ENCODE assay signal across 16 cellular contexts in the genomic region with DNA sequence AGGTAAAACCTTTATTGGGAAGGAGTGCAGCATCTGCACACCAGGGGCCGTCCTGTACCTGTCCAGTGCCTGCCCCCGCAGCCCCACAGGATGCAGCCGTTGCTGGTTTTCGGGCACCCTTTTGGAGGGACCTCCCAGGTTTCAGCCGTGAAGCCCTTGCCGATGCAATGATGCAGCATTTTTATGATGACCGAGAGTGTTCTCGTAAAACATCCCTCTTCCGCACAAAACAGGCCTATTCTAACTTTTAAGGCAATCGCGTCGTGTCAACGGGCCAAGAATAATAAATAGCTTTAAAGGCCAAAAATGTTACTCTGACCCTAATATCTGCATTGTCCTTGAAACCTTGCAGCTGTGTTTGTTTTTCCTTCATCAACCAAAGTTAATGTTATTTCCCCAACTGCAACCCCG.
DNase-seq lines count a peak whose midpoint lies in the region; ATAC-seq and TF ChIP-seq lines count a peak whose summit lies in the region.
"Had no signal": no experiment of that assay in that cellular context is flagged by ENCODE, and none has a peak within 500 bp of the region (broad histone marks: within the 10 kb centered on the region; RNA-seq: fewer than 3 reads in every experiment).

No MANE protein-coding gene starts in this region.

- TF ChIP-seq CTCF in esophagus muscularis mucosa (IDR thresholded peaks at IDR 0.05), result no peak
- TF ChIP-seq CTCF in lower lobe of right lung (IDR thresholded peaks at IDR 0.05), result no peak
- no peak for TF ChIP-seq CTCF in transverse colon (IDR thresholded peaks at IDR 0.05)

- TF ChIP-seq EP300 in esophagus muscularis mucosa (IDR thresholded peaks at IDR 0.05), result no peak
- TF ChIP-seq EP300 in transverse colon (IDR thresholded peaks at IDR 0.05; ENCODE audit: low read depth), result no peak

- WGBS in esophagus muscularis mucosa, result 60% methylated on average over 14 of the region's 14 CpGs
- 81 to 82% methylated on average over 10 to 14 of the region's 14 CpGs for WGBS in transverse colon (ENCODE audit: low coverage in 1 of 2), 2 donors

- ATAC-seq in lower lobe of right lung, result no peak
- ATAC-seq in T-helper 17 cell, result no peak
- ATAC-seq: natural killer cell treated with Interleukin-12 subunit alpha and Interleukin-12 subunit beta and Interleukin-15 and Interleukin-18, amount 100 ng/mL, for 72 hours; SK-N-SH treated with all-trans-retinoic acid at 6 μM for 48 hours had no signal

- H3K4me1 ChIP-seq in SJSA1 (replicated peaks), result peaks cover 38% of the 10 kb centered on the region
- H3K4me1 ChIP-seq in esophagus muscularis mucosa, result peaks cover 0 to 7% (median 2%) of the 10 kb centered on the region in 4 donors
- H3K4me1 ChIP-seq in lower lobe of right lung, result peaks cover 5% of the 10 kb centered on the region
- H3K4me1 ChIP-seq in transverse colon, result peaks cover 0 to 2% (median 0%) of the 10 kb centered on the region in 4 donors

- H3K27me3 ChIP-seq in SJSA1 (replicated peaks) (no peaks in the 10 kb centered on the region), esophagus muscularis mucosa (no peaks in the 10 kb centered on the region), lower lobe of right lung (ENCODE audit: low read depth) (no peaks in the 10 kb centered on the region), transverse colon (no peaks in the 10 kb centered on the region)

- no peak overlapping the region for H3K27ac Mint-ChIP-seq in T-helper 17 cell
- H3K27ac Mint-ChIP-seq: B cell; natural killer cell treated with Interleukin-12 subunit alpha and Interleukin-12 subunit beta and Interleukin-15 and Interleukin-18, amount 100 ng/mL, for 72 hours had no signal

- in situ Hi-C loops in transverse colon (cut with MboI; ENCODE audit: low pct_ligation_motif_present in 1 of 4, low pct_unique_long_range_greater_than_20kb in 1 of 4, low sequenced_read_pairs in 3 of 4), result no loop called here

- no peak overlapping the region for H3K4me3 Mint-ChIP-seq in T-helper 17 cell
- H3K4me3 Mint-ChIP-seq: B cell; natural killer cell treated with Interleukin-12 subunit alpha and Interleukin-12 subunit beta and Interleukin-15 and Interleukin-18, amount 100 ng/mL, for 72 hours had no signal

- no peak overlapping the region for H3K4me3 ChIP-seq in SJSA1
- H3K4me3 ChIP-seq in esophagus muscularis mucosa, result no peak overlapping the region
- H3K4me3 ChIP-seq in lower lobe of right lung, result no peak overlapping the region
- H3K4me3 ChIP-seq in transverse colon, result no peak overlapping the region

- peak overlapping the region; percentile 64 for H3K27ac ChIP-seq in SJSA1
- peak overlapping the region in 1 of 4 donors; percentile 37 for H3K27ac ChIP-seq in esophagus muscularis mucosa (replicated peaks in 1 of 4)
- peak overlapping the region; percentile 28 for H3K27ac ChIP-seq in lower lobe of right lung
- peak overlapping the region; percentile 22 to 53 (median 36) for H3K27ac ChIP-seq in transverse colon
- H3K27ac ChIP-seq: HL-60 had no signal

- intact Hi-C loops in esophagus muscularis mucosa (cut with DNase I), result no loop called here
- intact Hi-C loops in lower lobe of right lung (cut with DNase I), result no loop called here
- intact Hi-C loops in transverse colon (cut with DNase I; ENCODE audit: low total_unique reads), result no loop called here

- H3K36me3 Mint-ChIP-seq in T-helper 17 cell (ENCODE audit: low read depth), result peaks cover 2% of the 10 kb centered on the region
- H3K36me3 Mint-ChIP-seq: natural killer cell treated with Interleukin-12 subunit alpha and Interleukin-12 subunit beta and Interleukin-15 and Interleukin-18, amount 100 ng/mL, for 72 hours had no signal

- TF ChIP-seq POLR2A in esophagus muscularis mucosa (IDR thresholded peaks at IDR 0.05; ENCODE audit: low read depth) (no peak), transverse colon (IDR thresholded peaks at IDR 0.05) (no peak)

- H3K36me3 ChIP-seq in SJSA1 (peaks cover 21% of the 10 kb centered on the region), esophagus muscularis mucosa (peaks cover 0 to 50% (median 15%) of the 10 kb centered on the region in 4 donors), lower lobe of right lung (peaks cover 39% of the 10 kb centered on the region), transverse colon (no peaks in the 10 kb centered on the region)

- DNase-seq in SJSA1 (ENCODE audit: low read depth in 1 of 2, low spot score in 2 of 2) (peak; percentile 78 to 91), esophagus muscularis mucosa (ENCODE audit: extremely low spot score) (peak; percentile 87), lower lobe of right lung (peak; percentile 21), transverse colon (peak; percentile 6), medulla oblongata (ENCODE audit: extremely low spot score) (no peak), T-helper 17 cell (no peak), kidney glomerular epithelial cell (lab: John Stamatoyannopoulos, UW) (no peak), NCI-H526 (lab: John Stamatoyannopoulos, UW) (no peak)
- DNase-seq: activated gamma-delta T cell treated with Interleukin-2 at 50 U/mL for 16 hours; DMS53; NCI-H446; stimulated activated naive CD4-positive, alpha-beta T cell treated with Interleukin-2 at 50 U/mL for 16 hours had no signal

- H3K4me1 Mint-ChIP-seq in T-helper 17 cell, result peaks cover 3% of the 10 kb centered on the region
- H3K4me1 Mint-ChIP-seq: B cell had no signal

- H3K27me3 Mint-ChIP-seq in T-helper 17 cell, result peaks cover 55% of the 10 kb centered on the region
- H3K27me3 Mint-ChIP-seq: B cell had no signal

- H3K9me3 ChIP-seq in SJSA1 (replicated peaks), result no peaks in the 10 kb centered on the region; the same call in 1 of the 2 replicates
- H3K9me3 ChIP-seq in esophagus muscularis mucosa, result peaks cover 0 to 12% (median 5%) of the 10 kb centered on the region in 4 donors
- no peaks in the 10 kb centered on the region for H3K9me3 ChIP-seq in lower lobe of right lung
- H3K9me3 ChIP-seq in transverse colon, result no peaks in the 10 kb centered on the region
- no peaks in the 10 kb centered on the region for H3K9me3 ChIP-seq in T-helper 17 cell (ENCODE audit: control insufficient read depth, low read length, poor library complexity, severe bottlenecking)

Comparison
In these comparisons a context has a peak if more than half of its experiments do, and no peak if none do; other contexts are left out.
1. DNase-seq: peak in SJSA1 (2 of 2), esophagus muscularis mucosa (single experiment), lower lobe of right lung (single experiment) and transverse colon (single experiment); none in medulla oblongata (single experiment), T-helper 17 cell (0 of 3), kidney glomerular epithelial cell (single experiment) and NCI-H526 (0 of 2).